Comparison of ENCODE assay signal across 11 cellular contexts in genomic region chr12:52249041-52249461, GRCh38. TPM values are rescaled to one million over a fixed set of nuclear protein-coding genes. Genes with fewer than 3 reads are reported as not detected.
DNase-seq lines count a peak whose midpoint lies in the region; ATAC-seq, FAIRE-seq and TF ChIP-seq lines count a peak whose summit lies in the region.
"Had no signal": no experiment of that assay in that cellular context is flagged by ENCODE, and none has a peak within 500 bp of the region (broad histone marks: within the 10 kb centered on the region; RNA-seq: fewer than 3 reads in every experiment).

No MANE protein-coding gene starts in this region.

- no peak; the same call in 1 of the 2 replicates for TF ChIP-seq POLR2A in A549 (IDR thresholded peaks at IDR 0.05; ENCODE audit: low read length)

- H3K27ac ChIP-seq in A549: peak overlapping the region; percentile 92 to 97
- no peak overlapping the region for H3K27ac ChIP-seq in endodermal cell (ENCODE audit: low read depth, low read length)
- H3K27ac ChIP-seq: vagina had no signal

- POLR2A ChIA-PET in A549 (lab: Yijun Ruan, JAX): interaction anchor here (0.7 to 18.5 kb wide), 10 partner anchors 13 to 631 kb away, joined by 3 to 383 read pairs (median 6); partner anchors contain the start of genes KRT7, KRT80 and KRT86

- H3K9me3 ChIP-seq in A549 (no peaks in the 10 kb centered on the region), endodermal cell (ENCODE audit: control insufficient read depth, low read length) (no peaks in the 10 kb centered on the region)
- H3K9me3 ChIP-seq: vagina had no signal

- H3K9ac ChIP-seq in endodermal cell (ENCODE audit: extremely low read depth, low read length, poor library complexity, severe bottlenecking): no peak overlapping the region

- TF ChIP-seq EP300 in A549 (IDR thresholded peaks at IDR 0.05): no peak

- H3K4me2 ChIP-seq in A549: peak overlapping the region; percentile 99

- no peaks in the 10 kb centered on the region for H3K9me3 Mint-ChIP-seq in endodermal cell
- H3K9me3 Mint-ChIP-seq: activated naive CD4-positive, alpha-beta T cell treated with anti-CD3 and anti-CD28 coated beads, Interleukin-2, amount 50 U/mL, for 24 hours; WTC11 had no signal

- H3K4me3 Mint-ChIP-seq in endodermal cell: no peak overlapping the region

- H3K4me1 ChIP-seq in A549: peaks cover 96% of the 10 kb centered on the region
- peaks cover 4% of the 10 kb centered on the region for H3K4me1 ChIP-seq in endodermal cell (ENCODE audit: control insufficient read depth, insufficient read depth, low read length)

- 0 out of 5 replicates have a peak, but pooled peaks of 1 of the 2 experiments have one; percentile 2 for TF ChIP-seq RAD21 in A549 (conservative IDR thresholded peaks at IDR 0.05 in 1 of 2, IDR thresholded peaks at IDR 0.05 in 1 of 2)

- no peaks in the 10 kb centered on the region for H3K36me3 Mint-ChIP-seq in endodermal cell (ENCODE audit: low read depth)
- H3K36me3 Mint-ChIP-seq: WTC11 had no signal

- no peaks in the 10 kb centered on the region for H3K36me3 ChIP-seq in endodermal cell (ENCODE audit: control insufficient read depth, insufficient read depth, low read length)
- H3K36me3 ChIP-seq: vagina had no signal

- CTCF ChIA-PET in A549 (lab: Yijun Ruan, JAX): interaction anchor here (0.6 to 14.8 kb wide), 11 partner anchors 14 to 631 kb away, joined by 3 to 321 read pairs (median 7); partner anchors contain the start of genes KRT7 and KRT86

- H3K4me3 ChIP-seq in A549 (no peak overlapping the region), endodermal cell (ENCODE audit: low read length) (no peak overlapping the region), foreskin fibroblast (ENCODE audit: low read depth in 1 of 2, low read length in 2 of 2) (no peak overlapping the region)
- H3K4me3 ChIP-seq: vagina had no signal

- H3K27me3 Mint-ChIP-seq in endodermal cell (ENCODE audit: insufficient read depth): peaks cover 55% of the 10 kb centered on the region

- no peak for FAIRE-seq in A549 (lab: Jason Lieb, UNC)

- H3K4me1 Mint-ChIP-seq in endodermal cell: peaks cover 19% of the 10 kb centered on the region

- TF ChIP-seq CTCF in A549 (IDR thresholded peaks at IDR 0.05): no peak
- no peak for TF ChIP-seq CTCF in endodermal cell (conservative IDR thresholded peaks at IDR 0.05)
- no peak for TF ChIP-seq CTCF in foreskin fibroblast (IDR thresholded peaks at IDR 0.05; ENCODE audit: low read depth, low read length)

- DNase-seq in A549 (ENCODE audit: low read depth in 1 of 2, low spot score in 1 of 2) (peak in 1 of 2 experiments; percentile 71), NCI-H2196 treated with DMSO at 0.1 percent for 48 hours (lab: John Stamatoyannopoulos, UW; ENCODE audit: unreplicated experiment) (peak; percentile 72), endodermal cell (peak; percentile 49), myocyte (ENCODE audit: low read depth) (peak; percentile 88), epidermal melanocyte (ENCODE audit: insufficient read length, low spot score) (no peak), foreskin fibroblast (no peak)
- no peak for DNase-seq in activated naive CD4-positive, alpha-beta T cell (lab: John Stamatoyannopoulos, UW)

- peaks cover 42% of the 10 kb centered on the region for H3K27me3 ChIP-seq in endodermal cell (ENCODE audit: control insufficient read depth, insufficient read depth, low read length, poor library complexity, severe bottlenecking)
- H3K27me3 ChIP-seq: vagina had no signal

- ATAC-seq in A549: peak; percentile 0; a peak in 2 of 6 replicates
- no peak for ATAC-seq in HG02642 (IDR thresholded peaks at IDR 0.05; ENCODE audit: poor library complexity, unreplicated experiment)
- ATAC-seq: WTC11 had no signal

- no peak overlapping the region for H3K27ac Mint-ChIP-seq in endodermal cell
- H3K27ac Mint-ChIP-seq: activated naive CD4-positive, alpha-beta T cell treated with anti-CD3 and anti-CD28 coated beads, Interleukin-2, amount 50 U/mL, for 24 hours; WTC11 had no signal

- WGBS in A549 (ENCODE audit: missing lambda C conversion rate): 29% methylated on average over 5 of the region's 5 CpGs
- 79 to 100% methylated on average over 1 to 5 of the region's 5 CpGs for WGBS in endodermal cell (ENCODE audit: insufficient coverage in 1 of 2, insufficient read length in 1 of 2), 2 experiments

TF ChIP-seq in A549, 52 proteins besides CTCF, POLR2A, EP300 and RAD21 (continues in another document):
- peak; percentile 45 to 69; a peak in 2 of 5 replicates for TF ChIP-seq JUN (IDR thresholded peaks at IDR 0.05)
- peak; percentile 43 for TF ChIP-seq TFCP2L1 (CRISPR knock-in tag; IDR thresholded peaks at IDR 0.05)
- 0 out of 2 replicates have a peak, but pooled peaks have one; percentile 17 for TF ChIP-seq HOXB5 (CRISPR knock-in tag; IDR thresholded peaks at IDR 0.05)
- no peak for TF ChIP-seq MAFK (IDR thresholded peaks at IDR 0.05; ENCODE audit: partially characterized antibody)
- TF ChIP-seq HEYL (CRISPR knock-in tag; IDR thresholded peaks at IDR 0.05): no peak; the same call in 1 of the 2 replicates
- peak; percentile 7; the same call in 1 of the 2 replicates for TF ChIP-seq FOSB (CRISPR knock-in tag; IDR thresholded peaks at IDR 0.05)
- peak; percentile 57 for TF ChIP-seq RARB (CRISPR knock-in tag; IDR thresholded peaks at IDR 0.05)
- TF ChIP-seq HOXB13 (CRISPR knock-in tag; IDR thresholded peaks at IDR 0.05; ENCODE audit: low read depth): peak; percentile 30; the same call in 1 of the 2 replicates
- no peak for TF ChIP-seq SMC3 (IDR thresholded peaks at IDR 0.05)
- TF ChIP-seq EHF (CRISPR knock-in tag; IDR thresholded peaks at IDR 0.05): no peak; the same call in 1 of the 2 replicates
- peak; percentile 10; the same call in 1 of the 2 replicates for TF ChIP-seq TP53 (CRISPR knock-in tag; IDR thresholded peaks at IDR 0.05)
- no peak for TF ChIP-seq E2F6 (IDR thresholded peaks at IDR 0.05; ENCODE audit: borderline replicate concordance, low read depth)
- TF ChIP-seq, protein P1, sequence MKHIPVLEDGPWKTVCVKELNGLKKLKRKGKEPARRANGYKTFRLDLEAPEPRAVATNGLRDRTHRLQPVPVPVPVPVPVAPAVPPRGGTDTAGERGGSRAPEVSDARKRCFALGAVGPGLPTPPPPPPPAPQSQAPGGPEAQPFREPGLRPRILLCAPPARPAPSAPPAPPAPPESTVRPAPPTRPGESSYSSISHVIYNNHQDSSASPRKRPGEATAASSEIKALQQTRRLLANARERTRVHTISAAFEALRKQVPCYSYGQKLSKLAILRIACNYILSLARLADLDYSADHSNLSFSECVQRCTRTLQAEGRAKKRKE (CRISPR knock-in tag; IDR thresholded peaks at IDR 0.05; ENCODE audit: low read depth): peak; percentile 12; the same call in 1 of the 2 replicates
- no peak for TF ChIP-seq CHD2 (IDR thresholded peaks at IDR 0.05; ENCODE audit: low read length, partially characterized antibody)

RNA-seq across cellular contexts. Expression of gene KRT7, which starts 16.0 kb away (rescaled TPM):
- polyA plus RNA-seq in A549 (2011; rRNA removed) (2,033 and 2,623 TPM in 2 replicates), A549 (2017; fragmentation: RNase III; extraction: RNeasy Plus Mini Kit Qiagen cat#74134 plus additional on column Dnase treatment) (3,055 to 3,652 TPM (median 3,189 TPM) in 3 replicates)
- polyA plus RNA-seq in A549 (2012; cell fraction: cytosol; rRNA removed): 5,680 and 6,103 TPM in 2 replicates
- 6,979 and 9,418 TPM in 2 replicates for polyA plus RNA-seq in A549 (2012; cell fraction: nucleus; rRNA removed)
- 2,472 and 2,922 TPM in 2 replicates for polyA minus RNA-seq in A549 (2011; rRNA and poly(A)+ RNA removed)
- total RNA-seq in endodermal cell (1 to 10 TPM in 1 of 2 donors, not detected in 1; 1.5 TPM), myocyte (3.1 and 6.6 TPM in 2 replicates)
- polyA plus RNA-seq in endodermal cell (2013, experiment 1 of 2): 1.6 TPM
- polyA plus RNA-seq in endodermal cell (2013, experiment 2 of 2): 0.37 TPM
- 13.9 TPM for polyA plus RNA-seq in myocyte (2012)

RNA-seq across cellular contexts. Expression of gene KRT86, which starts 25.4 kb away (rescaled TPM):
- 23.5 and 43.0 TPM in 2 replicates for polyA plus RNA-seq in A549 (2011; rRNA removed)
- 10.6 and 13.1 TPM in 2 replicates for polyA plus RNA-seq in A549 (2012; cell fraction: cytosol; rRNA removed)
- 73.1 and 148 TPM in 2 replicates for polyA plus RNA-seq in A549 (2012; cell fraction: nucleus; rRNA removed)
- 331 to 441 TPM (median 378 TPM) in 3 replicates for polyA plus RNA-seq in A549 (2017; fragmentation: RNase III; extraction: RNeasy Plus Mini Kit Qiagen cat#74134 plus additional on column Dnase treatment)
- 4.4 and 5.3 TPM in 2 replicates for polyA minus RNA-seq in A549 (2011; rRNA and poly(A)+ RNA removed)
- total RNA-seq in endodermal cell: not detected
- not detected for polyA plus RNA-seq in endodermal cell (2013, experiment 1 of 2)
- not detected for polyA plus RNA-seq in endodermal cell (2013, experiment 2 of 2)
- 5.2 and 20.9 TPM in 2 replicates for total RNA-seq in myocyte
- 5.4 TPM for polyA plus RNA-seq in myocyte (2012)
- total RNA-seq: vagina had no signal

RNA-seq across cellular contexts. Expression of gene KRT81, which starts 42.3 kb away (rescaled TPM):
- polyA plus RNA-seq in A549 (2011; rRNA removed) (1,799 and 1,935 TPM in 2 replicates), A549 (2017; fragmentation: RNase III; extraction: RNeasy Plus Mini Kit Qiagen cat#74134 plus additional on column Dnase treatment) (3,419 to 3,643 TPM (median 3,445 TPM) in 3 replicates)
- polyA plus RNA-seq in A549 (2012; cell fraction: cytosol; rRNA removed): 4,307 and 4,853 TPM in 2 replicates
- polyA plus RNA-seq in A549 (2012; cell fraction: nucleus; rRNA removed): 4,173 and 4,472 TPM in 2 replicates
- polyA minus RNA-seq in A549 (2011; rRNA and poly(A)+ RNA removed): 632 and 835 TPM in 2 replicates
- total RNA-seq in endodermal cell (not detected), myocyte (0.08 TPM in 1 of 2 replicates, not detected in the other)
- polyA plus RNA-seq in endodermal cell (2013, experiment 1 of 2): not detected
- not detected for polyA plus RNA-seq in endodermal cell (2013, experiment 2 of 2)
- polyA plus RNA-seq in myocyte (2012): 0.58 TPM
- total RNA-seq: vagina had no signal

RNA-seq across cellular contexts. Expression of gene KRT80, which starts 57.2 kb away (rescaled TPM):
- polyA plus RNA-seq in A549 (2011; rRNA removed): 59.8 and 63.1 TPM in 2 replicates
- polyA plus RNA-seq in A549 (2012; cell fraction: cytosol; rRNA removed): 62.9 and 86.5 TPM in 2 replicates
- polyA plus RNA-seq in A549 (2012; cell fraction: nucleus; rRNA removed): 87.4 and 102 TPM in 2 replicates
- polyA plus RNA-seq in A549 (2017; fragmentation: RNase III; extraction: RNeasy Plus Mini Kit Qiagen cat#74134 plus additional on column Dnase treatment): 38.3 to 56.4 TPM (median 46.0 TPM) in 3 replicates
- 76.5 and 77.5 TPM in 2 replicates for polyA minus RNA-seq in A549 (2011; rRNA and poly(A)+ RNA removed)
- total RNA-seq in endodermal cell: under 1 TPM; 0.07 to 0.09 TPM
- polyA plus RNA-seq in endodermal cell (2013, experiment 1 of 2): 0.11 TPM
- polyA plus RNA-seq in endodermal cell (2013, experiment 2 of 2): 0.08 TPM
- 46.3 and 68.4 TPM in 2 replicates for total RNA-seq in myocyte
- polyA plus RNA-seq in myocyte (2012): 59.1 TPM

Comparison
In these comparisons a context has a peak if more than half of its experiments do, and no peak if none do; other contexts are left out.
1. DNase-seq: peak in NCI-H2196 treated with DMSO at 0.1 percent for 48 hours (single experiment), endodermal cell (single experiment) and myocyte (single experiment); none in epidermal melanocyte (single experiment), foreskin fibroblast (0 of 2) and activated naive CD4-positive, alpha-beta T cell (0 of 4).